Comparison of ENCODE assay signal across 20 cellular contexts in genomic region chr6:164079275-164079600, GRCh38.
DNase-seq lines count a peak whose midpoint lies in the region; ATAC-seq, FAIRE-seq and TF ChIP-seq lines count a peak whose summit lies in the region.
"Had no signal": no experiment of that assay in that cellular context is flagged by ENCODE, and none has a peak within 500 bp of the region (broad histone marks: within the 10 kb centered on the region; RNA-seq: fewer than 3 reads in every experiment).

No MANE protein-coding gene starts in this region.

- no peak overlapping the region for H3K27ac Mint-ChIP-seq in activated naive CD8-positive, alpha-beta T cell treated with anti-CD3 and anti-CD28 coated beads, Interleukin-2, amount 50 U/mL, for 24 hours
- H3K27ac Mint-ChIP-seq: CD8-positive, alpha-beta T cell; HFFc6 had no signal

- TF ChIP-seq CTCF in kidney (IDR thresholded peaks at IDR 0.05; ENCODE audit: borderline replicate concordance, extremely low read depth, insufficient read depth), result no peak

- H3K36me3 ChIP-seq in kidney (ENCODE audit: control insufficient read depth in 1 of 2, insufficient read depth in 2 of 2, low read length in 2 of 2), result no peaks in the 10 kb centered on the region

- no peak for FAIRE-seq in kidney (lab: Jason Lieb, UNC)
- FAIRE-seq: A549, GM12878 had no signal

- H3K9me3 ChIP-seq in right cardiac atrium (ENCODE audit: control insufficient read depth, low read length) (no peaks in the 10 kb centered on the region), kidney (ENCODE audit: control insufficient read depth in 1 of 2, low read length in 2 of 2) (no peaks in the 10 kb centered on the region)
- H3K9me3 ChIP-seq: A549 had no signal

- H3K9me3 Mint-ChIP-seq in activated naive CD8-positive, alpha-beta T cell treated with anti-CD3 and anti-CD28 coated beads, Interleukin-2, amount 50 U/mL, for 24 hours, result peaks cover 11% of the 10 kb centered on the region

- H3K4me1 ChIP-seq in right cardiac atrium (ENCODE audit: control insufficient read depth, insufficient read depth, low read length) (no peaks in the 10 kb centered on the region), kidney (ENCODE audit: control insufficient read depth in 1 of 2, insufficient read depth in 1 of 2, low read depth in 1 of 2, low read length in 2 of 2) (no peaks in the 10 kb centered on the region)
- H3K4me1 ChIP-seq: A549 had no signal

- H3K27me3 ChIP-seq in right cardiac atrium (ENCODE audit: control insufficient read depth, insufficient read depth), result no peaks in the 10 kb centered on the region

- no peak overlapping the region for H3K4me3 ChIP-seq in right cardiac atrium (ENCODE audit: low read length)
- no peak overlapping the region for H3K4me3 ChIP-seq in kidney (ENCODE audit: low read length in 2 of 2)
- H3K4me3 ChIP-seq: A549, GM12878, GM23248 had no signal

- no peak overlapping the region for H3K9ac ChIP-seq in kidney (ENCODE audit: low read length in 2 of 2)
- H3K9ac ChIP-seq: GM23248 had no signal

- peak in 1 of 3 donors; percentile 58 for DNase-seq in right cardiac atrium
- no peak for DNase-seq in left cardiac atrium
- DNase-seq in kidney, result peak; percentile 60
- no peak for DNase-seq in sciatic nerve (ENCODE audit: low spot score)
- no peak for DNase-seq in NK-92 treated with Interleukin-12 subunit alpha and Interleukin-12 subunit beta, amount 100 ng/mL, for 24 hours (lab: John Stamatoyannopoulos, UW)
- DNase-seq in activated naive CD8-positive, alpha-beta T cell treated with anti-CD3 and anti-CD28 coated beads, Interleukin-2, amount 50 U/mL, for 24 hours, result no peak
- DNase-seq in GM03348 (ENCODE audit: low spot score), result no peak
- DNase-seq: AML-193; Calu3; CD8-positive, alpha-beta T cell; DMS79 treated with DMSO at 0.1 percent for 48 hours; GF-D8; GM23248; H7; HFFc6 had no signal

- no peak overlapping the region for H3K4me3 Mint-ChIP-seq in activated naive CD8-positive, alpha-beta T cell treated with anti-CD3 and anti-CD28 coated beads, Interleukin-2, amount 50 U/mL, for 24 hours
- H3K4me3 Mint-ChIP-seq: CD8-positive, alpha-beta T cell; HFFc6 had no signal

- no peaks in the 10 kb centered on the region for H3K36me3 Mint-ChIP-seq in activated naive CD8-positive, alpha-beta T cell treated with anti-CD3 and anti-CD28 coated beads, Interleukin-2, amount 50 U/mL, for 24 hours (ENCODE audit: low read depth)
- H3K36me3 Mint-ChIP-seq: CD8-positive, alpha-beta T cell had no signal

- intact Hi-C loops in right cardiac atrium (cut with DNase I), result no loop called here
- intact Hi-C loops in left cardiac atrium (cut with DNase I), result no loop called here
- intact Hi-C loops in kidney (cut with DNase I), result no loop called here
- intact Hi-C loops in sciatic nerve (cut with DNase I), result no loop called here

- H3K4me1 Mint-ChIP-seq in activated naive CD8-positive, alpha-beta T cell treated with anti-CD3 and anti-CD28 coated beads, Interleukin-2, amount 50 U/mL, for 24 hours, result no peaks in the 10 kb centered on the region

- H3K27me3 Mint-ChIP-seq in activated naive CD8-positive, alpha-beta T cell treated with anti-CD3 and anti-CD28 coated beads, Interleukin-2, amount 50 U/mL, for 24 hours, result peaks cover 3% of the 10 kb centered on the region

- 96% methylated on average over 6 of the region's 6 CpGs for WGBS in right cardiac atrium

- peak; percentile 9 to 19 for ATAC-seq in right cardiac atrium
- ATAC-seq in left cardiac atrium, result no peak
- ATAC-seq in sciatic nerve, result peak; percentile 9
- no peak for ATAC-seq in activated naive CD8-positive, alpha-beta T cell treated with anti-CD3 and anti-CD28 coated beads, Interleukin-2, amount 50 U/mL, for 24 hours
- ATAC-seq: A549; CD8-positive, alpha-beta T cell; GM12878; HCT116 had no signal

- H3K27ac ChIP-seq in right cardiac atrium (ENCODE audit: low read length) (no peak overlapping the region), kidney (ENCODE audit: low read depth in 2 of 2, low read length in 2 of 2) (no peak overlapping the region)
- H3K27ac ChIP-seq: 22Rv1, A549, GM23248, HL-60 had no signal

Comparison
In these comparisons a context has a peak if more than half of its experiments do, and no peak if none do; other contexts are left out.
1. ATAC-seq: peak in right cardiac atrium (2 of 2) and sciatic nerve (single experiment); none in left cardiac atrium (0 of 2) and activated naive CD8-positive, alpha-beta T cell treated with anti-CD3 and anti-CD28 coated beads, Interleukin-2, amount 50 U/mL, for 24 hours (single experiment).